In genomic region chr1:234608026-234608719, GRCh38 we compare ENCODE assay signal across 8 cellular contexts.
DNase-seq lines count a peak whose midpoint lies in the region; ATAC-seq and TF ChIP-seq lines count a peak whose summit lies in the region.

No MANE protein-coding gene starts in this region.

- DNase-seq in activated T-cell treated with anti-CD3 and anti-CD28 coated beads for 1 hour (ENCODE audit: low read depth) (peak; percentile 59), epithelial cell of esophagus (ENCODE audit: low read depth) (peak; percentile 96)
- DNase-seq in stimulated activated effector memory CD8-positive, alpha-beta T cell treated with anti-CD3 and anti-CD28 coated beads, Interleukin-12 subunit alpha, Interleukin-12 subunit beta, amount 100 ng/mL, for 72 hours (ENCODE audit: low spot score in 2 of 2) = peak; percentile 61 to 87

- TF ChIP-seq CTCF in OCI-LY1 (IDR thresholded peaks at IDR 0.05; ENCODE audit: low read length) = peak; percentile 39
- no peak for TF ChIP-seq CTCF in epithelial cell of esophagus (IDR thresholded peaks at IDR 0.05; ENCODE audit: insufficient read depth, low read depth, low read length, missing control alignments)

- H3K9me2 ChIP-seq in OCI-LY1 (ENCODE audit: low read depth, low read length) = no peaks in the 10 kb centered on the region

- H2AFZ ChIP-seq in ACC112 (ENCODE audit: low read length, unreplicated experiment) (no peak overlapping the region), OCI-LY1 (ENCODE audit: low read length) (no peak overlapping the region)

- H3F3A ChIP-seq in OCI-LY1 (ENCODE audit: insufficient read depth, low read length) = peaks cover 5% of the 10 kb centered on the region; the same call in 1 of the 2 replicates

- no peaks in the 10 kb centered on the region for H3K9me3 ChIP-seq in OCI-LY1 (ENCODE audit: low read length)
- H3K9me3 ChIP-seq in mucosa of rectum (ENCODE audit: control insufficient read depth in 2 of 2, low read length in 2 of 2) = no peaks in the 10 kb centered on the region

- H3K4me3 Mint-ChIP-seq in stimulated activated effector memory CD8-positive, alpha-beta T cell treated with anti-CD3 and anti-CD28 coated beads, Interleukin-12 subunit alpha, Interleukin-12 subunit beta, amount 100 ng/mL, for 72 hours = peak overlapping the region; percentile 95

- no peaks in the 10 kb centered on the region for H3K27me3 ChIP-seq in ACC112 (ENCODE audit: insufficient read depth, low read length)
- H3K27me3 ChIP-seq in OCI-LY1 (ENCODE audit: insufficient read depth, low read length) = no peaks in the 10 kb centered on the region
- no peaks in the 10 kb centered on the region for H3K27me3 ChIP-seq in mucosa of rectum (ENCODE audit: control insufficient read depth in 2 of 2, insufficient read depth in 2 of 2, low read length in 2 of 2)

- peaks cover 59% of the 10 kb centered on the region for H3K4me1 Mint-ChIP-seq in stimulated activated effector memory CD8-positive, alpha-beta T cell treated with anti-CD3 and anti-CD28 coated beads, Interleukin-12 subunit alpha, Interleukin-12 subunit beta, amount 100 ng/mL, for 72 hours

- H3K79me2 ChIP-seq in ACC112 (ENCODE audit: control insufficient read depth, insufficient read depth, low read length, unreplicated experiment) = peaks cover 66% of the 10 kb centered on the region
- peaks cover 43% of the 10 kb centered on the region for H3K79me2 ChIP-seq in OCI-LY1 (ENCODE audit: insufficient read depth, low read length)

- no peaks in the 10 kb centered on the region for H3K9me3 Mint-ChIP-seq in stimulated activated effector memory CD8-positive, alpha-beta T cell treated with anti-CD3 and anti-CD28 coated beads, Interleukin-12 subunit alpha, Interleukin-12 subunit beta, amount 100 ng/mL, for 72 hours

- H3K4me1 ChIP-seq in ACC112 (ENCODE audit: control insufficient read depth, insufficient read depth, low read length, unreplicated experiment) (peaks cover 19% of the 10 kb centered on the region), OCI-LY1 (ENCODE audit: insufficient read depth, low read length, severe bottlenecking) (peaks cover 76% of the 10 kb centered on the region), mucosa of rectum (ENCODE audit: control insufficient read depth in 2 of 2, insufficient read depth in 2 of 2, low read length in 2 of 2) (peaks cover 37 to 45% of the 10 kb centered on the region in 2 donors)

- peak overlapping the region; percentile 97 for H3K27ac Mint-ChIP-seq in stimulated activated effector memory CD8-positive, alpha-beta T cell treated with anti-CD3 and anti-CD28 coated beads, Interleukin-12 subunit alpha, Interleukin-12 subunit beta, amount 100 ng/mL, for 72 hours

- peak overlapping the region; percentile 79 for H3K4me2 ChIP-seq in OCI-LY1 (ENCODE audit: low read length)

- peak; percentile 15 for ATAC-seq in GM18858 (IDR thresholded peaks at IDR 0.05; ENCODE audit: unreplicated experiment)
- peak; percentile 21 for ATAC-seq in HG03442 (IDR thresholded peaks at IDR 0.05; ENCODE audit: unreplicated experiment)
- peak; percentile 55 for ATAC-seq in stimulated activated effector memory CD8-positive, alpha-beta T cell treated with anti-CD3 and anti-CD28 coated beads, Interleukin-12 subunit alpha, Interleukin-12 subunit beta, amount 100 ng/mL, for 72 hours

- peaks cover 40% of the 10 kb centered on the region for H3K36me3 ChIP-seq in ACC112 (ENCODE audit: insufficient read depth, low read length)
- H3K36me3 ChIP-seq in OCI-LY1 (ENCODE audit: insufficient read depth, low read length) = peaks cover 31% of the 10 kb centered on the region
- peaks cover 27 to 40% of the 10 kb centered on the region in 2 donors for H3K36me3 ChIP-seq in mucosa of rectum (ENCODE audit: control insufficient read depth in 2 of 2, insufficient read depth in 2 of 2, low read length in 2 of 2)

- peak overlapping the region; percentile 98 for H3K27ac ChIP-seq in ACC112 (ENCODE audit: low read depth, low read length)
- peak overlapping the region; percentile 85 for H3K27ac ChIP-seq in OCI-LY1 (ENCODE audit: low read depth, low read length, poor library complexity, severe bottlenecking)
- H3K27ac ChIP-seq in mucosa of rectum (ENCODE audit: low read depth in 2 of 2, low read length in 2 of 2) = peak overlapping the region; percentile 98 to 99

- H3K9ac ChIP-seq in OCI-LY1 (ENCODE audit: low read length) (peak overlapping the region; percentile 82), mucosa of rectum (ENCODE audit: low read depth in 1 of 2, low read length in 2 of 2) (peak overlapping the region; percentile 97 to 100)

- no peaks in the 10 kb centered on the region for H4K20me1 ChIP-seq in OCI-LY1 (ENCODE audit: insufficient read depth, low read length)

- H3K4me3 ChIP-seq in ACC112 (ENCODE audit: low read depth, low read length) = peak overlapping the region; percentile 96
- peak overlapping the region; percentile 64 for H3K4me3 ChIP-seq in OCI-LY1 (ENCODE audit: low read depth, low read length, poor library complexity, severe bottlenecking)
- peak overlapping the region; percentile 92 for H3K4me3 ChIP-seq in epithelial cell of esophagus (ENCODE audit: low read length)
- H3K4me3 ChIP-seq in mucosa of rectum (ENCODE audit: low read length in 2 of 2) = peak overlapping the region; percentile 81 to 91

- peaks cover 81% of the 10 kb centered on the region for H3K36me3 Mint-ChIP-seq in stimulated activated effector memory CD8-positive, alpha-beta T cell treated with anti-CD3 and anti-CD28 coated beads, Interleukin-12 subunit alpha, Interleukin-12 subunit beta, amount 100 ng/mL, for 72 hours

Comparison
In these comparisons a context has a peak if more than half of its experiments do, and no peak if none do; other contexts are left out.
1. Peak in every context shown above with its lines: DNase-seq, ATAC-seq, H3K4me3 ChIP-seq and H3K27ac ChIP-seq.